ENCODE assay signal across 1 cellular context in genomic region chr6:37538107-37538506, GRCh38.
TF ChIP-seq lines count a peak whose summit lies in the region.

No MANE protein-coding gene starts in this region.

TF ChIP-seq in HCT116, 20 proteins besides CTCF, POLR2A, EP300 and RAD21 (continued from another document):
- no peak for TF ChIP-seq REST (IDR thresholded peaks at IDR 0.05; ENCODE audit: low read depth)
